ENCODE assay signal across 17 cellular contexts in the genomic region with DNA sequence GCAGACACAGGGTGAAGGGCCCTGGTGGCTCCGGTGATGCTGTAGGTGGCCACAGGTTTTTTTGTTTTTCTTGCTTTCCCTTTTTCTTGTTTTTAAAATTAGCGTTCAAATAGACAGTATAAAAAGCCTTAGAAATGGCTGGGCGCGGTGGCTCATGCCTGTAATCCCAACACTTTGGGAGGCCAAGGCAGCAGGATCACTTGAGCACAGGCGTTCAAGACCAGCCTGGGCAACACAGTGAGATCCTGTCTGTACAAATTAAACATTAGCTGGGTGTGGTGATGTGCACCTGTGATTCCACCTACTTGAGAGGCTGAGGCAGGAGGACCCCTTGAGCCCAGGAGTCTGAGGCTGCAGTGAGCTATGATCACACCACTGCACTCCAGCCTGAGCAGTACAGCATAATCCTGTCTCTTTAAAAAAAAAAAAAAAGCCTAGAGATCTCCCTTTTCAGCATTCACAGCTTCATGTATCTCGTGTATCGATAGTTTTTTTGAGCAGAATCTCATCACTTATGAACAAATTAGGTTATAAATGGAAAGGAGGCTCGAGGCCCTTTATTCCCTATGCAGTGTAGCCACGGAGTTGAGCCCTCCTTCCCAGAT. TPM values are rescaled to one million over a fixed set of nuclear protein-coding genes. Genes with fewer than 3 reads are reported as not detected.
"Had no signal": no experiment of that assay in that cellular context is flagged by ENCODE, and none has a peak within 500 bp of the region (broad histone marks: within the 10 kb centered on the region; RNA-seq: fewer than 3 reads in every experiment).

No MANE protein-coding gene starts in this region.

- H3K36me3 ChIP-seq: gastroesophageal sphincter, ovary, tibial nerve had no signal

- H3K4me3 Mint-ChIP-seq: activated CD4-positive, alpha-beta memory T cell treated with anti-CD3 and anti-CD28 coated beads, Interleukin-2, amount 10 ng/mL, durations not matched to agents 7 days and 5 days; activated naive CD4-positive, alpha-beta T cell treated with anti-CD3 and anti-CD28 coated beads for 36 hours; stimulated activated memory B cell treated with anti-CD40 and anti-IgM and Interleukin-4, amounts not matched to agents 10 μg/mL and 1 μg/mL and 100 μg/mL, for 72 hours had no signal

- H3K27ac ChIP-seq: epithelial cell of prostate had no signal

- H3K27me3 ChIP-seq: gastroesophageal sphincter, ovary, tibial nerve had no signal

- FAIRE-seq: keratinocyte, small intestine had no signal

- H3K4me3 ChIP-seq: coronary artery, gastroesophageal sphincter, ovary, tibial nerve had no signal

- DNase-seq: activated CD4-positive, alpha-beta memory T cell treated with anti-CD3 and anti-CD28 coated beads, Interleukin-2, amount 10 ng/mL, durations not matched to agents 7 days and 5 days; activated CD8-positive, alpha-beta memory T cell treated with anti-CD3 and anti-CD28 coated beads, Interleukin-2, amount 50 U/mL, for 4 hours; activated naive CD4-positive, alpha-beta T cell treated with anti-CD3 and anti-CD28 coated beads for 36 hours; caudate nucleus; effector CD8-positive, alpha-beta T cell; left ventricle myocardium superior; retina; small intestine; T-helper 9 cell had no signal

- H3K9me3 ChIP-seq: gastroesophageal sphincter, ovary, tibial nerve had no signal

- H3K27me3 Mint-ChIP-seq: activated CD4-positive, alpha-beta memory T cell treated with anti-CD3 and anti-CD28 coated beads, Interleukin-2, amount 10 ng/mL, durations not matched to agents 7 days and 5 days; stimulated activated memory B cell treated with anti-CD40 and anti-IgM and Interleukin-4, amounts not matched to agents 10 μg/mL and 1 μg/mL and 100 μg/mL, for 72 hours had no signal

- H3K27ac Mint-ChIP-seq: activated CD4-positive, alpha-beta memory T cell treated with anti-CD3 and anti-CD28 coated beads, Interleukin-2, amount 10 ng/mL, durations not matched to agents 7 days and 5 days; activated naive CD4-positive, alpha-beta T cell treated with anti-CD3 and anti-CD28 coated beads for 36 hours; stimulated activated memory B cell treated with anti-CD40 and anti-IgM and Interleukin-4, amounts not matched to agents 10 μg/mL and 1 μg/mL and 100 μg/mL, for 72 hours had no signal

RNA-seq across cellular contexts. Expression of a gene that starts 50.7 kb away (rescaled TPM):
- polyA plus RNA-seq: neural cell had no signal
